In genomic region chr6:90644492-90644891, GRCh38 we compare ENCODE assay signal across 26 cellular contexts.
"Had no signal": no experiment of that assay in that cellular context is flagged by ENCODE, and none has a peak within 500 bp of the region (broad histone marks: within the 10 kb centered on the region; RNA-seq: fewer than 3 reads in every experiment).

No MANE protein-coding gene starts in this region.

- H3K36me3 ChIP-seq: left ventricle myocardium inferior, ovary, stomach, thyroid gland, transverse colon, upper lobe of left lung, vagina had no signal

- H3K4me3 ChIP-seq: left ventricle myocardium inferior, lung, mucosa of descending colon, ovary, skin epidermis, stomach, testis, thyroid gland, transverse colon, upper lobe of left lung, vagina had no signal

- H3K4me1 ChIP-seq: left ventricle myocardium inferior, stomach, testis, thyroid gland, transverse colon, upper lobe of left lung, vagina had no signal

- H3K4me3 Mint-ChIP-seq: naive thymus-derived CD4-positive, alpha-beta T cell; natural killer cell treated with Interleukin-12 subunit alpha and Interleukin-12 subunit beta and Interleukin-15 and Interleukin-18, amount 100 ng/mL, for 72 hours; stimulated activated naive B cell treated with anti-CD40 and anti-IgM and Interleukin-4, amounts not matched to agents 10 μg/mL and 1 μg/mL and 100 μg/mL, for 72 hours had no signal

- H3K4me1 Mint-ChIP-seq: naive thymus-derived CD4-positive, alpha-beta T cell had no signal

- H3K27me3 Mint-ChIP-seq: progenitor cell of endocrine pancreas had no signal

- H3K36me3 Mint-ChIP-seq: stimulated activated naive B cell treated with anti-CD40 and anti-IgM and Interleukin-4, amounts not matched to agents 10 μg/mL and 1 μg/mL and 100 μg/mL, for 72 hours had no signal

- H3K9me3 ChIP-seq: left ventricle myocardium inferior, mucosa of descending colon, ovary, stomach, testis, thyroid gland, transverse colon, upper lobe of left lung, vagina had no signal

- ATAC-seq: mucosa of descending colon; naive thymus-derived CD4-positive, alpha-beta T cell; natural killer cell treated with Interleukin-12 subunit alpha and Interleukin-12 subunit beta and Interleukin-15 and Interleukin-18, amount 100 ng/mL, for 72 hours; right cardiac atrium; sciatic nerve; stimulated activated naive B cell treated with anti-CD40 and anti-IgM and Interleukin-4, amounts not matched to agents 10 μg/mL and 1 μg/mL and 100 μg/mL, for 72 hours; stimulated activated naive CD8-positive, alpha-beta T cell treated with anti-CD3 and anti-CD28 coated beads, Interleukin-15, Interleukin-2, amounts not matched to agents 100 U/mL and 50 U/mL, for 24 hours had no signal

- H3K27ac Mint-ChIP-seq: naive thymus-derived CD4-positive, alpha-beta T cell; natural killer cell treated with Interleukin-12 subunit alpha and Interleukin-12 subunit beta and Interleukin-15 and Interleukin-18, amount 100 ng/mL, for 72 hours; progenitor cell of endocrine pancreas; stimulated activated naive B cell treated with anti-CD40 and anti-IgM and Interleukin-4, amounts not matched to agents 10 μg/mL and 1 μg/mL and 100 μg/mL, for 72 hours had no signal

- H3K27ac ChIP-seq: left ventricle myocardium inferior, ovary, skin epidermis, stomach, testis, thyroid gland, transverse colon, upper lobe of left lung, vagina had no signal

- H3K9me3 Mint-ChIP-seq: natural killer cell treated with Interleukin-12 subunit alpha and Interleukin-12 subunit beta and Interleukin-15 and Interleukin-18, amount 100 ng/mL, for 72 hours; stimulated activated naive B cell treated with anti-CD40 and anti-IgM and Interleukin-4, amounts not matched to agents 10 μg/mL and 1 μg/mL and 100 μg/mL, for 72 hours had no signal

- DNase-seq: hypothalamus; islet precursor cell; left ventricle myocardium inferior; midbrain; mucosa of descending colon; naive thymus-derived CD4-positive, alpha-beta T cell; ovary; retina; right cardiac atrium; stimulated activated CD4-positive, alpha-beta T cell treated with anti-CD3 and anti-CD28 coated beads, Interleukin-12 subunit alpha, Interleukin-12 subunit beta, amount 100 ng/mL, for 4 hours; stimulated activated CD4-positive, alpha-beta T cell treated with anti-CD3 and anti-CD28 coated beads, Interleukin-15, amount 100 ng/mL, for 24 hours; stimulated activated CD4-positive, alpha-beta T cell treated with anti-CD3 and anti-CD28 coated beads, Interleukin-2, amount 100 ng/mL, for 24 hours; stimulated activated CD4-positive, alpha-beta T cell treated with anti-CD3 and anti-CD28 coated beads, Interleukin-4, amount 100 ng/mL, for 1 hour; stimulated activated naive B cell treated with anti-CD40 and anti-IgM and Interleukin-4, amounts not matched to agents 10 μg/mL and 1 μg/mL and 100 μg/mL, for 72 hours; stimulated activated naive CD8-positive, alpha-beta T cell treated with anti-CD3 and anti-CD28 coated beads, Interleukin-15, Interleukin-2, amounts not matched to agents 100 U/mL and 50 U/mL, for 24 hours; stomach; testis; thyroid gland; transverse colon; upper lobe of left lung had no signal

- H3K27me3 ChIP-seq: ovary, stomach, testis, thyroid gland, transverse colon, upper lobe of left lung, vagina had no signal
